1 cellular context compared by ENCODE assay signal in genomic region chr3:197300361-197300760, GRCh38.
TF ChIP-seq lines count a peak whose summit lies in the region.

No MANE protein-coding gene starts in this region.

TF ChIP-seq in HepG2, 621 proteins besides CTCF, POLR2A, EP300 and RAD21:
- no peak for TF ChIP-seq ARID2 (CRISPR knock-in tag; IDR thresholded peaks at IDR 0.05; ENCODE audit: borderline replicate concordance)
